ENCODE assay signal across 1 cellular context in the genomic region with DNA sequence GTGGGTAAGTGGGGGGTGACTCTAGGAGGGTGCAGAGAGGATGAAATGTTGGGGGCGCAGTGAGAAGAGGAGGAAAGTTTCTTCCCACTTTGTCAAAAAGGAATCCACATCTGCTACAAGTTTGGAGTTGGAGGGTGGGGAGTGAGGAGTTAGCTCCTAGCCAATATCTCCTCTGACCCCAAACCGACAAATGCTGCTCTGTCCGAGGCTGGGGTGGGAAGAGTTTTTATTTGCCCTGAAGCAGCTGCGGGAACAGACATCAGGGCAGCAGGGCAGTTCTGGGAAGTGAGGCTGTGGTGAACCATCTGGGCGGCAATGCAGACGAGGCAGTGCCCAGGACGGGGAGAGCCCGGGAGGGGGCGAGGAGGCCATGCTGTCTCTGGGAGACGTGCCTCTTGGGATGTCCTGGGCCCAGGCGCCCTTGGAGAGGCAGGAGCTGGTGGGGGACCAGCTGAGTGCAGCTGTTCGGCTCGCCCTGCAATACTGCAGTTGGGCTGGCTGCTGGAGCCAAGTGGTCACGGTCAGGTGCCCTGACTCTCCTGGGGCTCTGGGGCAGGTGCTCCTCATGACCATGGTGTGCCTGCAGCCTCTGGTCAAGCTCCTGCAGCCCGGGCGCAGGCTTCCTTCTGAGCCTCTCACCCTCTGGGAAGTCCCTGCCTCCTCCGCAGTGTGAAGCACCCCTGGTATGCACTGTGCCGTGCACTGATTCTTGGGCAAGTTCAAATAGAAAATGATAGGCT.
A peak's percentile ranks its signal among the peaks of the same experiment; 100 is the strongest.
TF ChIP-seq lines count a peak whose summit lies in the region.

No MANE protein-coding gene starts in this region.

TF ChIP-seq in H1, 55 proteins besides CTCF, POLR2A, EP300 and RAD21:
- TF ChIP-seq CBX8 (IDR thresholded peaks at IDR 0.05; ENCODE audit: borderline replicate concordance, low read depth, low read length), result no peak
- TF ChIP-seq, protein P1, sequence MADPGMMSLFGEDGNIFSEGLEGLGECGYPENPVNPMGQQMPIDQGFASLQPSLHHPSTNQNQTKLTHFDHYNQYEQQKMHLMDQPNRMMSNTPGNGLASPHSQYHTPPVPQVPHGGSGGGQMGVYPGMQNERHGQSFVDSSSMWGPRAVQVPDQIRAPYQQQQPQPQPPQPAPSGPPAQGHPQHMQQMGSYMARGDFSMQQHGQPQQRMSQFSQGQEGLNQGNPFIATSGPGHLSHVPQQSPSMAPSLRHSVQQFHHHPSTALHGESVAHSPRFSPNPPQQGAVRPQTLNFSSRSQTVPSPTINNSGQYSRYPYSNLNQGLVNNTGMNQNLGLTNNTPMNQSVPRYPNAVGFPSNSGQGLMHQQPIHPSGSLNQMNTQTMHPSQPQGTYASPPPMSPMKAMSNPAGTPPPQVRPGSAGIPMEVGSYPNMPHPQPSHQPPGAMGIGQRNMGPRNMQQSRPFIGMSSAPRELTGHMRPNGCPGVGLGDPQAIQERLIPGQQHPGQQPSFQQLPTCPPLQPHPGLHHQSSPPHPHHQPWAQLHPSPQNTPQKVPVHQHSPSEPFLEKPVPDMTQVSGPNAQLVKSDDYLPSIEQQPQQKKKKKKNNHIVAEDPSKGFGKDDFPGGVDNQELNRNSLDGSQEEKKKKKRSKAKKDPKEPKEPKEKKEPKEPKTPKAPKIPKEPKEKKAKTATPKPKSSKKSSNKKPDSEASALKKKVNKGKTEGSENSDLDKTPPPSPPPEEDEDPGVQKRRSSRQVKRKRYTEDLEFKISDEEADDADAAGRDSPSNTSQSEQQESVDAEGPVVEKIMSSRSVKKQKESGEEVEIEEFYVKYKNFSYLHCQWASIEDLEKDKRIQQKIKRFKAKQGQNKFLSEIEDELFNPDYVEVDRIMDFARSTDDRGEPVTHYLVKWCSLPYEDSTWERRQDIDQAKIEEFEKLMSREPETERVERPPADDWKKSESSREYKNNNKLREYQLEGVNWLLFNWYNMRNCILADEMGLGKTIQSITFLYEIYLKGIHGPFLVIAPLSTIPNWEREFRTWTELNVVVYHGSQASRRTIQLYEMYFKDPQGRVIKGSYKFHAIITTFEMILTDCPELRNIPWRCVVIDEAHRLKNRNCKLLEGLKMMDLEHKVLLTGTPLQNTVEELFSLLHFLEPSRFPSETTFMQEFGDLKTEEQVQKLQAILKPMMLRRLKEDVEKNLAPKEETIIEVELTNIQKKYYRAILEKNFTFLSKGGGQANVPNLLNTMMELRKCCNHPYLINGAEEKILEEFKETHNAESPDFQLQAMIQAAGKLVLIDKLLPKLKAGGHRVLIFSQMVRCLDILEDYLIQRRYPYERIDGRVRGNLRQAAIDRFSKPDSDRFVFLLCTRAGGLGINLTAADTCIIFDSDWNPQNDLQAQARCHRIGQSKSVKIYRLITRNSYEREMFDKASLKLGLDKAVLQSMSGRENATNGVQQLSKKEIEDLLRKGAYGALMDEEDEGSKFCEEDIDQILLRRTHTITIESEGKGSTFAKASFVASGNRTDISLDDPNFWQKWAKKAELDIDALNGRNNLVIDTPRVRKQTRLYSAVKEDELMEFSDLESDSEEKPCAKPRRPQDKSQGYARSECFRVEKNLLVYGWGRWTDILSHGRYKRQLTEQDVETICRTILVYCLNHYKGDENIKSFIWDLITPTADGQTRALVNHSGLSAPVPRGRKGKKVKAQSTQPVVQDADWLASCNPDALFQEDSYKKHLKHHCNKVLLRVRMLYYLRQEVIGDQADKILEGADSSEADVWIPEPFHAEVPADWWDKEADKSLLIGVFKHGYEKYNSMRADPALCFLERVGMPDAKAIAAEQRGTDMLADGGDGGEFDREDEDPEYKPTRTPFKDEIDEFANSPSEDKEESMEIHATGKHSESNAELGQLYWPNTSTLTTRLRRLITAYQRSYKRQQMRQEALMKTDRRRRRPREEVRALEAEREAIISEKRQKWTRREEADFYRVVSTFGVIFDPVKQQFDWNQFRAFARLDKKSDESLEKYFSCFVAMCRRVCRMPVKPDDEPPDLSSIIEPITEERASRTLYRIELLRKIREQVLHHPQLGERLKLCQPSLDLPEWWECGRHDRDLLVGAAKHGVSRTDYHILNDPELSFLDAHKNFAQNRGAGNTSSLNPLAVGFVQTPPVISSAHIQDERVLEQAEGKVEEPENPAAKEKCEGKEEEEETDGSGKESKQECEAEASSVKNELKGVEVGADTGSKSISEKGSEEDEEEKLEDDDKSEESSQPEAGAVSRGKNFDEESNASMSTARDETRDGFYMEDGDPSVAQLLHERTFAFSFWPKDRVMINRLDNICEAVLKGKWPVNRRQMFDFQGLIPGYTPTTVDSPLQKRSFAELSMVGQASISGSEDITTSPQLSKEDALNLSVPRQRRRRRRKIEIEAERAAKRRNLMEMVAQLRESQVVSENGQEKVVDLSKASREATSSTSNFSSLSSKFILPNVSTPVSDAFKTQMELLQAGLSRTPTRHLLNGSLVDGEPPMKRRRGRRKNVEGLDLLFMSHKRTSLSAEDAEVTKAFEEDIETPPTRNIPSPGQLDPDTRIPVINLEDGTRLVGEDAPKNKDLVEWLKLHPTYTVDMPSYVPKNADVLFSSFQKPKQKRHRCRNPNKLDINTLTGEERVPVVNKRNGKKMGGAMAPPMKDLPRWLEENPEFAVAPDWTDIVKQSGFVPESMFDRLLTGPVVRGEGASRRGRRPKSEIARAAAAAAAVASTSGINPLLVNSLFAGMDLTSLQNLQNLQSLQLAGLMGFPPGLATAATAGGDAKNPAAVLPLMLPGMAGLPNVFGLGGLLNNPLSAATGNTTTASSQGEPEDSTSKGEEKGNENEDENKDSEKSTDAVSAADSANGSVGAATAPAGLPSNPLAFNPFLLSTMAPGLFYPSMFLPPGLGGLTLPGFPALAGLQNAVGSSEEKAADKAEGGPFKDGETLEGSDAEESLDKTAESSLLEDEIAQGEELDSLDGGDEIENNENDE (IDR thresholded peaks at IDR 0.05; ENCODE audit: insufficient replicate concordance, low read length), result no peak
- TF ChIP-seq ASH2L (IDR thresholded peaks at IDR 0.05; ENCODE audit: low read length), result peak; percentile 7
TF ChIP-seq in H1: peak in this region for 1.
